In the genomic region with DNA sequence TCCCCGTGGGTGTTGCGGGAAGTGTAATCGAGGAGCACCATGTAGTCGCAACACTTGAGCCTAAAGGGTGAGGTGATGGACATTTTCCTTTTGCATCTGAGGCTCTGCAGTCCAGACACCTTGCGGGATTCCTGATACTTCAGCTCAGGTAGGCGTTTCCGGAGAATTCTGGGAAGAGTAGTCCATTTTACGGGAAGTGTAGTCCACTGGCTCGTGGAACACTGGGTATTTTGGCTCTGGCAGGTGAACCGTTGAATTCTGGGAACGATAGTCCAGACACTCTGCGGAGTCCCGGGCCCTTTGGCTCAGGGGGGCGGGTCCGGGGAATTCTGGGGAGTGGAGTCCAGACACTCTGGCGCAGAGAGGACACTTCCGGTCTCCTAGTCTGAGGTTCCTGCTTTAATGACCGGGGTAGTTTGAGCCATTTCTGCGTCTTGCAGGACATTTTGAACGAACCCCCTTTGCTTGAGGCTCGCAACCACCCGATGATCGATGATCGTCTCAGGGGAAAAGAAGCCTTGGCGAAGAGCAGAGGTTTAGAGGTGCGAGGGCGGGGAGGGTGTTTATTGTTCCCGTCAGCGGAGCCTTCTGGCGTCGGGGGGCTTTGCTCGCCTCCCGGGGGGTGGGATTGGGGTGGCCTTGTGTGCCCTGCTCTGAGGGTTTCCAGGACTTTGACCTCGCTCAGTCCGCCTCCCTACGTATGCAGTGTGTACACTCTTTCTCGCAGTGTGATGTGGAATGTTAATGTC, we compare ENCODE assay signal across 8 cellular contexts. TPM values are rescaled to one million over a fixed set of nuclear protein-coding genes. Genes with fewer than 3 reads are reported as not detected.
DNase-seq lines count a peak whose midpoint lies in the region; ATAC-seq, FAIRE-seq and TF ChIP-seq lines count a peak whose summit lies in the region.

Gene ZNF223, plus strand, starts transcription at position 383 of the 749 bp plus-strand sequence. CDS start 3,141 bp downstream, outside the sequence.

- peaks cover 3% of the 10 kb centered on the region for H3K36me3 Mint-ChIP-seq in activated T-helper 2 cell treated with anti-CD3 and anti-CD28 coated beads, Interferon-gamma antibody, Interleukin-2, Interleukin-4, amounts not matched to agents 10 μg/mL and 5 μg/mL and 100 μg/mL, durations not matched to agents 14 hours and 24 hours and 36 hours (ENCODE audit: low read depth)

- H3K27me3 Mint-ChIP-seq in activated T-helper 2 cell treated with anti-CD3 and anti-CD28 coated beads, Interferon-gamma antibody, Interleukin-2, Interleukin-4, amounts not matched to agents 10 μg/mL and 5 μg/mL and 100 μg/mL, durations not matched to agents 14 hours and 24 hours and 36 hours (ENCODE audit: low read depth) = no peaks in the 10 kb centered on the region

- peak within 1 kb of the TSS; percentile 66 for H3K9ac ChIP-seq in mucosa of stomach (ENCODE audit: low read length)

- in situ Hi-C loops in GM13976 (cut with MboI; ENCODE audit: low sequenced_read_pairs, unreplicated experiment) = no loop called here

- H3K27ac Mint-ChIP-seq in activated T-helper 2 cell treated with anti-CD3 and anti-CD28 coated beads, Interferon-gamma antibody, Interleukin-2, Interleukin-4, amounts not matched to agents 10 μg/mL and 5 μg/mL and 100 μg/mL, durations not matched to agents 14 hours and 24 hours and 36 hours = no peak within 1 kb of the TSS

- TF ChIP-seq CTCF in GM13976 (IDR thresholded peaks at IDR 0.05; ENCODE audit: borderline replicate concordance, control extremely low read depth, extremely low read depth, insufficient read depth, missing control alignments) = no peak

- no peaks in the 10 kb centered on the region for H3K36me3 ChIP-seq in mucosa of stomach (ENCODE audit: control insufficient read depth, insufficient read depth, low read length)

- no peaks in the 10 kb centered on the region for H3K9me3 ChIP-seq in mucosa of stomach (ENCODE audit: control insufficient read depth, low read length)

- DNase-seq in GM13976 (ENCODE audit: low spot score) = peak; percentile 79
- peak; percentile 97 for DNase-seq in HTR-8/SVneo (ENCODE audit: insufficient read length, low spot score)
- peak; percentile 93 for DNase-seq in RKO (ENCODE audit: low spot score)
- no peak for DNase-seq in activated T-helper 2 cell treated with anti-CD3 and anti-CD28 coated beads, Interferon-gamma antibody, Interleukin-2, Interleukin-4, amounts not matched to agents 10 μg/mL and 5 μg/mL and 100 μg/mL, durations not matched to agents 14 hours and 24 hours and 36 hours (ENCODE audit: low spot score)
- DNase-seq in fibroblast of gingiva (ENCODE audit: low read depth) = peak; percentile 92
- peak; percentile 13 to 53 for DNase-seq in stimulated activated CD8-positive, alpha-beta memory T cell treated with anti-CD3 and anti-CD28 coated beads, Interleukin-4, amount 100 ng/mL, for 4 hours (ENCODE audit: low read depth in 2 of 2, low spot score in 1 of 2)

- no peaks in the 10 kb centered on the region for H3K27me3 ChIP-seq in mucosa of stomach (ENCODE audit: control insufficient read depth, insufficient read depth, low read length)

- peak; percentile 91 for FAIRE-seq in HTR-8/SVneo (lab: Jason Lieb, UNC)

- H3K4me1 ChIP-seq in mucosa of stomach (ENCODE audit: control insufficient read depth, insufficient read depth, low read length) = no peaks in the 10 kb centered on the region

- peak within 1 kb of the TSS; percentile 97 for H3K4me3 ChIP-seq in mucosa of stomach (ENCODE audit: low read length)

- intact Hi-C loops in activated T-helper 2 cell treated with anti-CD3 and anti-CD28 coated beads, Interferon-gamma antibody, Interleukin-2, Interleukin-4, amounts not matched to agents 10 μg/mL and 5 μg/mL and 100 μg/mL, durations not matched to agents 14 hours and 24 hours and 36 hours (cut with micrococcal nuclease) = loop anchor here (2.0 kb wide), 1 partner anchor 49 kb away; the partner anchor contains the start of gene ZNF230

- no peak for ATAC-seq in HG03025 (IDR thresholded peaks at IDR 0.05; ENCODE audit: low FRiP score, unreplicated experiment)

- H3K4me3 Mint-ChIP-seq in activated T-helper 2 cell treated with anti-CD3 and anti-CD28 coated beads, Interferon-gamma antibody, Interleukin-2, Interleukin-4, amounts not matched to agents 10 μg/mL and 5 μg/mL and 100 μg/mL, durations not matched to agents 14 hours and 24 hours and 36 hours (ENCODE audit: low read depth) = peak within 1 kb of the TSS; percentile 76

- H3K9me3 Mint-ChIP-seq in activated T-helper 2 cell treated with anti-CD3 and anti-CD28 coated beads, Interferon-gamma antibody, Interleukin-2, Interleukin-4, amounts not matched to agents 10 μg/mL and 5 μg/mL and 100 μg/mL, durations not matched to agents 14 hours and 24 hours and 36 hours = peaks cover 40% of the 10 kb centered on the region

- H3K4me1 Mint-ChIP-seq in activated T-helper 2 cell treated with anti-CD3 and anti-CD28 coated beads, Interferon-gamma antibody, Interleukin-2, Interleukin-4, amounts not matched to agents 10 μg/mL and 5 μg/mL and 100 μg/mL, durations not matched to agents 14 hours and 24 hours and 36 hours (ENCODE audit: low read depth) = peaks cover 6% of the 10 kb centered on the region

RNA-seq across cellular contexts. Expression of gene ZNF223, which starts in this region (rescaled TPM):
- not detected in 2 replicates for total RNA-seq in activated T-helper 2 cell treated with anti-CD3 and anti-CD28 coated beads, Interferon-gamma antibody, Interleukin-2, Interleukin-4, amounts not matched to agents 10 μg/mL and 5 μg/mL and 100 μg/mL, durations not matched to agents 14 hours and 24 hours and 36 hours
